ENCODE assay signal across 14 cellular contexts in the genomic region with DNA sequence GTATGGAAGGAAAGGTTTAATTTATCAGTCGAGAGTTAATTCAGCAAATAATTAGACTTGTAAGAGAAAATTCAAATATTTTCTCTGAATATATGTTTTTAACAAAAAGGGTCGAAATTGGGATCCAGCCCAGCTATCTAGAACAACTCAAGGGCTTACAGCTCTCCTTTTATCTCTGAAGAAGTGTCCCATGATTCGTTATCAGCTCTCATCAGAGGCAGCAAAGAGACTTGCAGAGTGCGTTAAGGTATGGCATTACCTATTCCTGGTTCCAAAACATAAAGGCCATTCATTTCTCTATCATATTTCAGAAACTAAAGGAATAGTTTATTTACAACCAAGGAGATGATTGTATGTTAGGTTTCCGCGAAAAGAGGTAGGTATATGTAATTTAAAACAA. TPM values are rescaled to one million over a fixed set of nuclear protein-coding genes. Genes with fewer than 3 reads are reported as not detected.
DNase-seq lines count a peak whose midpoint lies in the region; ATAC-seq and TF ChIP-seq lines count a peak whose summit lies in the region.
"Had no signal": no experiment of that assay in that cellular context is flagged by ENCODE, and none has a peak within 500 bp of the region (broad histone marks: within the 10 kb centered on the region; RNA-seq: fewer than 3 reads in every experiment).

No MANE protein-coding gene starts in this region.

- intact Hi-C loops in IMR-90 (cut with micrococcal nuclease) (no loop called here), Panc1 (cut with micrococcal nuclease; ENCODE audit: unreplicated experiment) (no loop called here)

- no peaks in the 10 kb centered on the region for H3K27me3 Mint-ChIP-seq in activated naive CD8-positive, alpha-beta T cell treated with anti-CD3 and anti-CD28 coated beads for 36 hours
- no peaks in the 10 kb centered on the region for H3K27me3 Mint-ChIP-seq in osteocyte (ENCODE audit: unreplicated experiment)
- H3K27me3 Mint-ChIP-seq: CD4-positive, alpha-beta memory T cell had no signal

- no peak overlapping the region for H3K14ac ChIP-seq in IMR-90 (replicated peaks; ENCODE audit: low read depth, low read length)

- no peak overlapping the region for H3K27ac Mint-ChIP-seq in activated naive CD8-positive, alpha-beta T cell treated with anti-CD3 and anti-CD28 coated beads for 36 hours
- no peak overlapping the region for H3K27ac Mint-ChIP-seq in osteocyte (ENCODE audit: unreplicated experiment)
- H3K27ac Mint-ChIP-seq: HFFc6 had no signal

- H3K9me3 ChIP-seq in IMR-90 (ENCODE audit: control insufficient read depth, insufficient read depth, low read length), result no peaks in the 10 kb centered on the region
- no peaks in the 10 kb centered on the region for H3K9me3 ChIP-seq in Panc1 (ENCODE audit: control insufficient read depth, insufficient read depth, low read depth, low read length)
- H3K9me3 ChIP-seq: HAP-1 had no signal

- H3K18ac ChIP-seq in IMR-90 (ENCODE audit: low read depth, low read length), result no peak overlapping the region

- no peak overlapping the region for H2AFZ ChIP-seq in IMR-90 (replicated peaks; ENCODE audit: low read length, poor library complexity)

- no peak for TF ChIP-seq POLR2A in IMR-90 (IDR thresholded peaks at IDR 0.05; ENCODE audit: low read depth, low read length)
- no peak for TF ChIP-seq POLR2A in erythroblast (IDR thresholded peaks at IDR 0.05; ENCODE audit: low read length)

- H4K91ac ChIP-seq in IMR-90 (ENCODE audit: insufficient read depth, low read depth, low read length), result no peak overlapping the region

- no peaks in the 10 kb centered on the region for H3K9me3 Mint-ChIP-seq in activated naive CD8-positive, alpha-beta T cell treated with anti-CD3 and anti-CD28 coated beads for 36 hours
- no peaks in the 10 kb centered on the region for H3K9me3 Mint-ChIP-seq in osteocyte (ENCODE audit: unreplicated experiment)
- H3K9me3 Mint-ChIP-seq: CD4-positive, alpha-beta memory T cell; HFFc6 had no signal

- H3K56ac ChIP-seq in IMR-90 (ENCODE audit: extremely low read depth, insufficient read depth, low read length), result no peak overlapping the region

- no peak overlapping the region for H4K5ac ChIP-seq in IMR-90 (ENCODE audit: low read depth, low read length)

- no peak overlapping the region for H2BK15ac ChIP-seq in IMR-90 (ENCODE audit: low read depth, low read length)

- no peak for DNase-seq in IMR-90
- no peak for DNase-seq in Panc1 (ENCODE audit: low read depth, low spot score)
- DNase-seq in erythroblast (lab: John Stamatoyannopoulos, UW), result peak; percentile 41 to 74
- DNase-seq in activated naive CD8-positive, alpha-beta T cell treated with anti-CD3 and anti-CD28 coated beads for 36 hours, result no peak
- DNase-seq in osteocyte (ENCODE audit: extremely low spot score, unreplicated experiment), result no peak
- DNase-seq: C1 segment of cervical spinal cord; CD4-positive, alpha-beta memory T cell; COR-L47; DMS153; DND-41; GOT3; HFFc6 had no signal

- no peak overlapping the region for H3K27ac ChIP-seq in IMR-90 (ENCODE audit: insufficient read depth, low read length)
- H3K27ac ChIP-seq in Panc1 (ENCODE audit: low read length), result no peak overlapping the region

- H3K4me3 ChIP-seq in IMR-90 (ENCODE audit: insufficient read depth, low read depth, low read length) (no peak overlapping the region), Panc1 (ENCODE audit: low read depth in 2 of 2, low read length in 2 of 2) (no peak overlapping the region)
- H3K4me3 ChIP-seq: HAP-1 had no signal

- no CpG with 5 or more reads among the region's 6 CpGs for WGBS in IMR-90 (ENCODE audit: extremely low coverage in 2 of 2, insufficient read length in 1 of 2), 2 experiments

- in situ Hi-C loops in IMR-90 (cut with MboI; ENCODE audit: low sequenced_read_pairs) (no loop called here), Panc1 (cut with HindIII; ENCODE audit: low pct_unique_long_range_greater_than_20kb, low sequenced_read_pairs) (no loop called here)

- H3K4me3 Mint-ChIP-seq in activated naive CD8-positive, alpha-beta T cell treated with anti-CD3 and anti-CD28 coated beads for 36 hours, result no peak overlapping the region
- no peak overlapping the region for H3K4me3 Mint-ChIP-seq in osteocyte (ENCODE audit: unreplicated experiment)
- H3K4me3 Mint-ChIP-seq: HFFc6 had no signal

- H3K4me1 Mint-ChIP-seq in activated naive CD8-positive, alpha-beta T cell treated with anti-CD3 and anti-CD28 coated beads for 36 hours, result peaks cover 8% of the 10 kb centered on the region
- no peaks in the 10 kb centered on the region for H3K4me1 Mint-ChIP-seq in osteocyte (ENCODE audit: unreplicated experiment)

- no peak overlapping the region for H3K23ac ChIP-seq in IMR-90 (ENCODE audit: low read depth, low read length)

- H3K9ac ChIP-seq in IMR-90 (ENCODE audit: low read depth, low read length), result no peak overlapping the region

- H3K27me3 ChIP-seq in IMR-90 (ENCODE audit: control insufficient read depth, insufficient read depth, low read length) (no peaks in the 10 kb centered on the region), Panc1 (ENCODE audit: control insufficient read depth, insufficient read depth, low read length) (no peaks in the 10 kb centered on the region)

- H3K36me3 ChIP-seq in IMR-90 (ENCODE audit: control insufficient read depth, insufficient read depth, low read length), result peaks cover 9% of the 10 kb centered on the region
- peaks cover 24% of the 10 kb centered on the region; the same call in 1 of the 2 replicates for H3K36me3 ChIP-seq in Panc1 (ENCODE audit: control insufficient read depth, insufficient read depth, low read length)

- H2BK120ac ChIP-seq in IMR-90 (ENCODE audit: low read depth, low read length), result no peak overlapping the region

- ATAC-seq in IMR-90 (ENCODE audit: low read depth), result no peak
- ATAC-seq in Panc1, result no peak
- ATAC-seq in GM19324 (IDR thresholded peaks at IDR 0.05; ENCODE audit: low FRiP score, unreplicated experiment), result no peak

- no peak overlapping the region for H3K4ac ChIP-seq in IMR-90 (ENCODE audit: low read depth, low read length)

- no peak for TF ChIP-seq RAD21 in IMR-90 (IDR thresholded peaks at IDR 0.05; ENCODE audit: low read length)

- peaks cover 31% of the 10 kb centered on the region for H3K36me3 Mint-ChIP-seq in activated naive CD8-positive, alpha-beta T cell treated with anti-CD3 and anti-CD28 coated beads for 36 hours
- H3K36me3 Mint-ChIP-seq in osteocyte (ENCODE audit: unreplicated experiment), result peaks cover 38% of the 10 kb centered on the region

- no peak overlapping the region for H2AK5ac ChIP-seq in IMR-90 (ENCODE audit: low read depth, low read length)

- H4K8ac ChIP-seq in IMR-90 (ENCODE audit: low read depth in 2 of 2, low read length in 2 of 2), result no peak overlapping the region

- no peak overlapping the region for H3K4me2 ChIP-seq in IMR-90 (ENCODE audit: low read depth, low read length)

- peaks cover 2 to 6% of the 10 kb centered on the region in 2 experiments; a peak in 2 of 4 replicates for H3K79me1 ChIP-seq in IMR-90 (ENCODE audit: low read depth in 1 of 2, low read length in 2 of 2)

- no peaks in the 10 kb centered on the region for H3K9me1 ChIP-seq in IMR-90 (ENCODE audit: insufficient read depth, low read length)

- H4K20me1 ChIP-seq in IMR-90 (ENCODE audit: insufficient read depth, low read length), result no peaks in the 10 kb centered on the region

- no peak overlapping the region for H2AK9ac ChIP-seq in IMR-90 (replicated peaks; ENCODE audit: low read depth, low read length, poor library complexity)

- TSS peak; percentile 80 for BruUV-seq in IMR-90 (replicated peaks; lab: Mats Ljungman, UMichigan)
- TSS peak; percentile 51 for BruUV-seq in Panc1 (replicated peaks; lab: Mats Ljungman, UMichigan)

- H2BK20ac ChIP-seq in IMR-90 (ENCODE audit: low read depth, low read length), result no peak overlapping the region

- dilution Hi-C loops in IMR-90 (cut with HindIII; ENCODE audit: low sequenced_read_pairs, unreplicated experiment), result no loop called here

- TF ChIP-seq CTCF in IMR-90 (conservative IDR thresholded peaks at IDR 0.05; ENCODE audit: low read depth, low read length), result no peak
- TF ChIP-seq CTCF in Panc1 (IDR thresholded peaks at IDR 0.05), result no peak
- TF ChIP-seq CTCF in osteocyte (IDR thresholded peaks at IDR 0.05), result no peak

- H2BK5ac ChIP-seq in IMR-90 (ENCODE audit: low read depth, low read length, poor library complexity, severe bottlenecking), result no peak overlapping the region

- no peaks in the 10 kb centered on the region for H3K4me1 ChIP-seq in IMR-90 (ENCODE audit: control insufficient read depth, insufficient read depth, low read length)
- no peaks in the 10 kb centered on the region for H3K4me1 ChIP-seq in Panc1 (ENCODE audit: control insufficient read depth, insufficient read depth, low read length)
- H3K4me1 ChIP-seq: HAP-1 had no signal

- CTCF ChIA-PET in IMR-90 (lab: Yijun Ruan, JAX), result interaction anchor here (1.0 kb wide), 1 partner anchor 13 kb away, joined by 3 read pairs; no protein-coding TSS in a partner anchor
- CTCF ChIA-PET in Panc1 (lab: Charles Lee), result no interaction called here

- POLR2A ChIA-PET in IMR-90 (lab: Charles Lee; ENCODE audit: unreplicated experiment), result no interaction called here
- POLR2A ChIA-PET in Panc1 (lab: Charles Lee), result no interaction called here

TF ChIP-seq in IMR-90, 13 proteins besides CTCF, POLR2A, EP300 and RAD21 (continues in another document):
- no peak for TF ChIP-seq MAFK (IDR thresholded peaks at IDR 0.05; ENCODE audit: low read depth, low read length)
- no peak for TF ChIP-seq CEBPB (IDR thresholded peaks at IDR 0.05; ENCODE audit: low read depth, low read length)
- no peak for TF ChIP-seq RFX5 (IDR thresholded peaks at IDR 0.05; ENCODE audit: low read depth, low read length)
- TF ChIP-seq CHD1 (IDR thresholded peaks at IDR 0.05; ENCODE audit: low read depth, low read length), result no peak
- no peak for TF ChIP-seq SMC3 (IDR thresholded peaks at IDR 0.05; ENCODE audit: low read depth, low read length)
- TF ChIP-seq FOS (IDR thresholded peaks at IDR 0.05; ENCODE audit: low read depth, low read length), result no peak
- no peak for TF ChIP-seq BHLHE40 (IDR thresholded peaks at IDR 0.05; ENCODE audit: low read depth, low read length)
- no peak for TF ChIP-seq MXI1 (IDR thresholded peaks at IDR 0.05; ENCODE audit: borderline replicate concordance, low read depth, low read length)
- TF ChIP-seq RCOR1 (IDR thresholded peaks at IDR 0.05; ENCODE audit: insufficient replicate concordance, low read length), result no peak
- TF ChIP-seq NFE2L2 (IDR thresholded peaks at IDR 0.05; ENCODE audit: low read depth, low read length), result no peak

RNA-seq across cellular contexts. Expression of a gene that starts 9.4 kb away (rescaled TPM):
- total RNA-seq in IMR-90 (2012; rRNA removed), result 32.4 and 41.1 TPM in 2 replicates
- polyA plus RNA-seq in IMR-90 (2012; rRNA removed), result 28.1 and 33.3 TPM in 2 replicates
- polyA plus RNA-seq in IMR-90 (2012; cell fraction: cytosol; rRNA removed), result 6.4 and 13.7 TPM in 2 replicates
- 10.6 and 86.9 TPM in 2 replicates for polyA plus RNA-seq in IMR-90 (2012; cell fraction: nucleus; rRNA removed; ENCODE audit: low replicate concordance)
- total RNA-seq in Panc1 (2021; ENCODE audit: unreplicated experiment), result 24.9 TPM
- 14.6 TPM for polyA plus RNA-seq in Panc1 (2012; ENCODE audit: insufficient read length)
- total RNA-seq in activated naive CD8-positive, alpha-beta T cell treated with anti-CD3 and anti-CD28 coated beads for 36 hours, result 10 to 100 TPM; 22.9 to 23.0 TPM
- total RNA-seq in osteocyte, result 37.0 and 43.6 TPM in 2 replicates

Comparison
In these comparisons a context has a peak if more than half of its experiments do, and no peak if none do; other contexts are left out.
1. DNase-seq: peak in erythroblast (2 of 2); none in IMR-90 (single experiment), Panc1 (single experiment), activated naive CD8-positive, alpha-beta T cell treated with anti-CD3 and anti-CD28 coated beads for 36 hours (single experiment) and osteocyte (single experiment).